In genomic region chr17:78114831-78115723, GRCh38 we compare ENCODE assay signal across 11 cellular contexts. TPM values are rescaled to one million over a fixed set of nuclear protein-coding genes. Genes with fewer than 3 reads are reported as not detected.
DNase-seq lines count a peak whose midpoint lies in the region; ATAC-seq and TF ChIP-seq lines count a peak whose summit lies in the region.
"Had no signal": no experiment of that assay in that cellular context is flagged by ENCODE, and none has a peak within 500 bp of the region (broad histone marks: within the 10 kb centered on the region; RNA-seq: fewer than 3 reads in every experiment).

No MANE protein-coding gene starts in this region.

- no peak overlapping the region for H3K9ac ChIP-seq in mesenchymal stem cell (ENCODE audit: low read length)

- no peak overlapping the region for H4K8ac ChIP-seq in mesenchymal stem cell (ENCODE audit: low read length)

- no peaks in the 10 kb centered on the region for H3K27me3 ChIP-seq in CD4-positive, alpha-beta T cell (ENCODE audit: control insufficient read depth, insufficient read depth, low read length)
- peaks cover 0 to 48% of the 10 kb centered on the region in 2 experiments for H3K27me3 ChIP-seq in mesenchymal stem cell (ENCODE audit: control insufficient read depth in 1 of 2, insufficient read depth in 1 of 2, low read length in 2 of 2)

- no peaks in the 10 kb centered on the region for H3K9me3 ChIP-seq in CD4-positive, alpha-beta T cell (ENCODE audit: control insufficient read depth, low read length)
- no peaks in the 10 kb centered on the region for H3K9me3 ChIP-seq in mesenchymal stem cell (ENCODE audit: control insufficient read depth, low read length)

- H3K23ac ChIP-seq in mesenchymal stem cell (ENCODE audit: low read length in 2 of 2) = no peak overlapping the region

- intact Hi-C loops in CD4-positive, alpha-beta T cell (cut with DNase I, micrococcal nuclease) = loop anchor here in 1 of 2 experiments (5.0 kb wide), 1 partner anchor 32 kb away; the partner anchor contains the start of gene C17orf99
- intact Hi-C loops in activated T-helper 2 cell treated with anti-CD3 and anti-CD28 coated beads, Interferon-gamma antibody, Interleukin-2, Interleukin-4, amounts not matched to agents 10 μg/mL and 5 μg/mL and 100 μg/mL, durations not matched to agents 14 hours and 24 hours and 36 hours (cut with micrococcal nuclease) = no loop called here
- intact Hi-C loops in posterior vena cava (cut with DNase I) = loop anchor here (5.0 kb wide), 2 partner anchors 62 to 137 kb away; no protein-coding TSS in a partner anchor

- H3K4me1 ChIP-seq in mesenchymal stem cell (ENCODE audit: control insufficient read depth, insufficient read depth, low read depth, low read length) = peaks cover 9% of the 10 kb centered on the region

- no peak overlapping the region for H3K4me3 ChIP-seq in mesenchymal stem cell (ENCODE audit: insufficient read depth in 1 of 2, low read depth in 1 of 2, low read length in 2 of 2)

- no peak overlapping the region for H2BK5ac ChIP-seq in mesenchymal stem cell (ENCODE audit: low read depth, low read length, poor library complexity, severe bottlenecking)

- no peak overlapping the region for H4K91ac ChIP-seq in mesenchymal stem cell (ENCODE audit: low read length)

- peak overlapping the region; percentile 13 for H3K27ac ChIP-seq in CD4-positive, alpha-beta T cell (ENCODE audit: low read depth, low read length)
- H3K27ac ChIP-seq in mesenchymal stem cell (ENCODE audit: low read length, poor library complexity, severe bottlenecking) = no peak overlapping the region
- H3K27ac ChIP-seq: HL-60 had no signal

- H3K79me1 ChIP-seq in mesenchymal stem cell (replicated peaks; ENCODE audit: low read length, poor library complexity, severe bottlenecking) = peaks cover 2% of the 10 kb centered on the region

- peaks cover 39% of the 10 kb centered on the region for H3K4me1 Mint-ChIP-seq in CD4-positive, alpha-beta T cell (ENCODE audit: low read depth)
- H3K4me1 Mint-ChIP-seq in activated T-helper 2 cell treated with anti-CD3 and anti-CD28 coated beads, Interferon-gamma antibody, Interleukin-2, Interleukin-4, amounts not matched to agents 10 μg/mL and 5 μg/mL and 100 μg/mL, durations not matched to agents 14 hours and 24 hours and 36 hours (ENCODE audit: low read depth) = peaks cover 30% of the 10 kb centered on the region

- no peak overlapping the region for H3K14ac ChIP-seq in mesenchymal stem cell (ENCODE audit: low read length in 2 of 2)

- TF ChIP-seq CTCF in CD4-positive, alpha-beta T cell (IDR thresholded peaks at IDR 0.05) = no peak

- POLR2A ChIA-PET in CD4-positive, alpha-beta T cell (lab: Charles Lee) = interaction anchor here (0.6 to 9.3 kb wide), 6 partner anchors 13 to 61 kb away, joined by 3 to 151 read pairs (median 12); partner anchors contain the start of genes TMC6 and TMC8

- no peak overlapping the region for H3K4ac ChIP-seq in mesenchymal stem cell (ENCODE audit: low read depth in 1 of 2, low read length in 2 of 2)

- 96% methylated on average over 23 of the region's 28 CpGs for WGBS in mesenchymal stem cell

- peaks cover 0 to 75% of the 10 kb centered on the region in 2 experiments for H3K36me3 ChIP-seq in mesenchymal stem cell (ENCODE audit: control insufficient read depth in 1 of 2, insufficient read depth in 2 of 2, low read depth in 1 of 2, low read length in 2 of 2)

- no peak for DNase-seq in CD4-positive, alpha-beta T cell
- no peak for DNase-seq in activated T-helper 2 cell treated with anti-CD3 and anti-CD28 coated beads, Interferon-gamma antibody, Interleukin-2, Interleukin-4, amounts not matched to agents 10 μg/mL and 5 μg/mL and 100 μg/mL, durations not matched to agents 14 hours and 24 hours and 36 hours (ENCODE audit: low spot score)
- DNase-seq in mesenchymal stem cell (no peak), NCI-H748 treated with DMSO at 0.1 percent for 48 hours (lab: John Stamatoyannopoulos, UW) (no peak), posterior vena cava (ENCODE audit: low spot score) (no peak), NOMO-1 (lab: John Stamatoyannopoulos, UW; ENCODE audit: unreplicated experiment in 2 of 2) (no peak)
- DNase-seq: NCI-H146; PC-3; stimulated activated CD4-positive, alpha-beta T cell treated with anti-CD3 and anti-CD28 coated beads, Interleukin-4, amount 100 ng/mL, for 1 hour had no signal

- ATAC-seq in CD4-positive, alpha-beta T cell (ENCODE audit: poor library complexity) = no peak
- ATAC-seq: PC-3 had no signal

- no peak overlapping the region for H2BK120ac ChIP-seq in mesenchymal stem cell (ENCODE audit: low read depth, low read length)

- H3K4me3 Mint-ChIP-seq in CD4-positive, alpha-beta T cell = no peak overlapping the region
- H3K4me3 Mint-ChIP-seq in activated T-helper 2 cell treated with anti-CD3 and anti-CD28 coated beads, Interferon-gamma antibody, Interleukin-2, Interleukin-4, amounts not matched to agents 10 μg/mL and 5 μg/mL and 100 μg/mL, durations not matched to agents 14 hours and 24 hours and 36 hours (ENCODE audit: low read depth) = no peak overlapping the region
- H3K4me3 Mint-ChIP-seq: nephron had no signal

- H3K9me3 Mint-ChIP-seq in CD4-positive, alpha-beta T cell = no peaks in the 10 kb centered on the region
- no peaks in the 10 kb centered on the region for H3K9me3 Mint-ChIP-seq in activated T-helper 2 cell treated with anti-CD3 and anti-CD28 coated beads, Interferon-gamma antibody, Interleukin-2, Interleukin-4, amounts not matched to agents 10 μg/mL and 5 μg/mL and 100 μg/mL, durations not matched to agents 14 hours and 24 hours and 36 hours
- H3K9me3 Mint-ChIP-seq: nephron had no signal

- H3K36me3 Mint-ChIP-seq in CD4-positive, alpha-beta T cell (ENCODE audit: low read depth) = peaks cover 70% of the 10 kb centered on the region
- peaks cover 50% of the 10 kb centered on the region for H3K36me3 Mint-ChIP-seq in activated T-helper 2 cell treated with anti-CD3 and anti-CD28 coated beads, Interferon-gamma antibody, Interleukin-2, Interleukin-4, amounts not matched to agents 10 μg/mL and 5 μg/mL and 100 μg/mL, durations not matched to agents 14 hours and 24 hours and 36 hours (ENCODE audit: low read depth)

- no peak overlapping the region for H2AFZ ChIP-seq in mesenchymal stem cell (ENCODE audit: low read depth, low read length)

- no peak overlapping the region for H3K18ac ChIP-seq in mesenchymal stem cell (ENCODE audit: low read depth in 1 of 2, low read length in 2 of 2)

- H2BK12ac ChIP-seq in mesenchymal stem cell (ENCODE audit: low read length in 2 of 2) = no peak overlapping the region

- no peak overlapping the region for H3K4me2 ChIP-seq in mesenchymal stem cell (ENCODE audit: low read length, poor library complexity, severe bottlenecking)

- peak overlapping the region; percentile 84 for H3K27ac Mint-ChIP-seq in CD4-positive, alpha-beta T cell
- H3K27ac Mint-ChIP-seq in activated T-helper 2 cell treated with anti-CD3 and anti-CD28 coated beads, Interferon-gamma antibody, Interleukin-2, Interleukin-4, amounts not matched to agents 10 μg/mL and 5 μg/mL and 100 μg/mL, durations not matched to agents 14 hours and 24 hours and 36 hours = peak overlapping the region; percentile 42
- H3K27ac Mint-ChIP-seq: nephron had no signal

- H2AK5ac ChIP-seq in mesenchymal stem cell (ENCODE audit: low read length, severe bottlenecking) = no peak overlapping the region

- H2BK15ac ChIP-seq in mesenchymal stem cell (ENCODE audit: low read depth, poor library complexity, severe bottlenecking) = peak overlapping the region; percentile 49

- CTCF ChIA-PET in CD4-positive, alpha-beta T cell (lab: Charles Lee) = interaction anchor here (0.9 to 2.8 kb wide), 6 partner anchors 11 to 61 kb away, joined by 3 to 24 read pairs (median 4); partner anchors contain the start of gene TMC6

- no peaks in the 10 kb centered on the region for H3K27me3 Mint-ChIP-seq in CD4-positive, alpha-beta T cell
- H3K27me3 Mint-ChIP-seq in activated T-helper 2 cell treated with anti-CD3 and anti-CD28 coated beads, Interferon-gamma antibody, Interleukin-2, Interleukin-4, amounts not matched to agents 10 μg/mL and 5 μg/mL and 100 μg/mL, durations not matched to agents 14 hours and 24 hours and 36 hours (ENCODE audit: low read depth) = no peaks in the 10 kb centered on the region

RNA-seq across cellular contexts. Expression of gene TMC6, which starts 13.5 kb away (rescaled TPM):
- 100 to 1,000 TPM; 645 to 659 TPM for total RNA-seq in CD4-positive, alpha-beta T cell
- total RNA-seq in activated T-helper 2 cell treated with anti-CD3 and anti-CD28 coated beads, Interferon-gamma antibody, Interleukin-2, Interleukin-4, amounts not matched to agents 10 μg/mL and 5 μg/mL and 100 μg/mL, durations not matched to agents 14 hours and 24 hours and 36 hours = 240 and 241 TPM in 2 replicates
- polyA plus RNA-seq in mesenchymal stem cell (2013, experiment 1 of 2) = 47.9 TPM
- polyA plus RNA-seq in mesenchymal stem cell (2013, experiment 2 of 2) = 44.7 TPM
- 10 to 100 TPM; 35.6 to 37.4 TPM for total RNA-seq in posterior vena cava

RNA-seq across cellular contexts. Expression of gene TMC8, which starts 15.5 kb away (rescaled TPM):
- 100 to 1,000 TPM; 567 to 577 TPM for total RNA-seq in CD4-positive, alpha-beta T cell
- total RNA-seq in activated T-helper 2 cell treated with anti-CD3 and anti-CD28 coated beads, Interferon-gamma antibody, Interleukin-2, Interleukin-4, amounts not matched to agents 10 μg/mL and 5 μg/mL and 100 μg/mL, durations not matched to agents 14 hours and 24 hours and 36 hours = 196 and 208 TPM in 2 replicates
- 0.86 TPM for polyA plus RNA-seq in mesenchymal stem cell (2013, experiment 1 of 2)
- 0.36 TPM for polyA plus RNA-seq in mesenchymal stem cell (2013, experiment 2 of 2)
- 10 to 100 TPM in 1 of 2 donors, 1 to 10 TPM in 1; 6.4 to 15.7 TPM for total RNA-seq in posterior vena cava

RNA-seq across cellular contexts. Expression of gene C17orf99, which starts 31.1 kb away (rescaled TPM):
- not detected for total RNA-seq in CD4-positive, alpha-beta T cell
- not detected in 2 replicates for total RNA-seq in activated T-helper 2 cell treated with anti-CD3 and anti-CD28 coated beads, Interferon-gamma antibody, Interleukin-2, Interleukin-4, amounts not matched to agents 10 μg/mL and 5 μg/mL and 100 μg/mL, durations not matched to agents 14 hours and 24 hours and 36 hours
- not detected for polyA plus RNA-seq in mesenchymal stem cell (2013, experiment 1 of 2)
- not detected for polyA plus RNA-seq in mesenchymal stem cell (2013, experiment 2 of 2)
- total RNA-seq in posterior vena cava = not detected

RNA-seq across cellular contexts. Expression of gene SYNGR2, which starts 53.3 kb away (rescaled TPM):
- 10 to 100 TPM; 34.9 to 41.3 TPM for total RNA-seq in CD4-positive, alpha-beta T cell
- total RNA-seq in activated T-helper 2 cell treated with anti-CD3 and anti-CD28 coated beads, Interferon-gamma antibody, Interleukin-2, Interleukin-4, amounts not matched to agents 10 μg/mL and 5 μg/mL and 100 μg/mL, durations not matched to agents 14 hours and 24 hours and 36 hours = 92.5 and 92.9 TPM in 2 replicates
- polyA plus RNA-seq in mesenchymal stem cell (2013, experiment 1 of 2) = 42.5 TPM
- 43.7 TPM for polyA plus RNA-seq in mesenchymal stem cell (2013, experiment 2 of 2)
- 10 to 100 TPM; 44.5 to 58.1 TPM for total RNA-seq in posterior vena cava

Comparison
In these comparisons a context has a peak if more than half of its experiments do, and no peak if none do; other contexts are left out.
1. RNA of gene TMC8, which starts 15.5 kb away (total RNA-seq): 567 to 577 TPM in CD4-positive, alpha-beta T cell and 196 to 208 TPM in activated T-helper 2 cell treated with anti-CD3 and anti-CD28 coated beads, Interferon-gamma antibody, Interleukin-2, Interleukin-4, amounts not matched to agents 10 μg/mL and 5 μg/mL and 100 μg/mL, durations not matched to agents 14 hours and 24 hours and 36 hours; 6.4 to 15.7 TPM in posterior vena cava; every median in the first group is over 10 times any median in the second.